15 cellular contexts compared by ENCODE assay signal in genomic region chr14:104360522-104360921, GRCh38.
"Had no signal": no experiment of that assay in that cellular context is flagged by ENCODE, and none has a peak within 500 bp of the region (broad histone marks: within the 10 kb centered on the region; RNA-seq: fewer than 3 reads in every experiment).

No MANE protein-coding gene starts in this region.

- H3K4me3 Mint-ChIP-seq: activated CD4-positive, alpha-beta T cell treated with anti-CD3 and anti-CD28 coated beads, Interleukin-2, amount 10 ng/mL, durations not matched to agents 24 days and 14 days; activated naive CD8-positive, alpha-beta T cell treated with anti-CD3 and anti-CD28 coated beads, Interleukin-2, amount 50 U/mL, for 24 hours; nephron progenitor cell; stimulated activated naive CD8-positive, alpha-beta T cell treated with anti-CD3 and anti-CD28 coated beads, Interleukin-15, amount 100 ng/mL, for 72 hours; T-helper 2 cell treated with Interferon-gamma antibody and Interleukin-4, amounts not matched to agents 5 μg/mL and 100 μg/mL, for 36 hours had no signal

- ATAC-seq: activated naive CD8-positive, alpha-beta T cell treated with anti-CD3 and anti-CD28 coated beads, Interleukin-2, amount 50 U/mL, for 24 hours; gastroesophageal sphincter; left lobe of liver; sciatic nerve; stimulated activated naive CD8-positive, alpha-beta T cell treated with anti-CD3 and anti-CD28 coated beads, Interleukin-15, amount 100 ng/mL, for 72 hours had no signal

- H3K27ac ChIP-seq: dorsolateral prefrontal cortex, gastroesophageal sphincter, SJSA1, spleen, thoracic aorta had no signal

- H3K36me3 ChIP-seq: gastroesophageal sphincter, SJSA1, spleen, thoracic aorta had no signal

- H3K27me3 ChIP-seq: SJSA1 had no signal

- DNase-seq: activated CD4-positive, alpha-beta T cell treated with anti-CD3 and anti-CD28 coated beads, Interleukin-2, amount 10 ng/mL, durations not matched to agents 24 days and 14 days; activated CD4-positive, CD25-positive, alpha-beta regulatory T cell; activated naive CD8-positive, alpha-beta T cell treated with anti-CD3 and anti-CD28 coated beads, Interleukin-2, amount 50 U/mL, for 24 hours; erythroblast; mesendoderm; nephron progenitor cell; stimulated activated naive CD8-positive, alpha-beta T cell treated with anti-CD3 and anti-CD28 coated beads, Interleukin-15, amount 100 ng/mL, for 72 hours had no signal

- H3K27me3 Mint-ChIP-seq: activated CD4-positive, alpha-beta T cell treated with anti-CD3 and anti-CD28 coated beads, Interleukin-2, amount 10 ng/mL, durations not matched to agents 24 days and 14 days; activated naive CD8-positive, alpha-beta T cell treated with anti-CD3 and anti-CD28 coated beads, Interleukin-2, amount 50 U/mL, for 24 hours; stimulated activated naive CD8-positive, alpha-beta T cell treated with anti-CD3 and anti-CD28 coated beads, Interleukin-15, amount 100 ng/mL, for 72 hours had no signal

- H3K27ac Mint-ChIP-seq: activated CD4-positive, alpha-beta T cell treated with anti-CD3 and anti-CD28 coated beads, Interleukin-2, amount 10 ng/mL, durations not matched to agents 24 days and 14 days; activated naive CD8-positive, alpha-beta T cell treated with anti-CD3 and anti-CD28 coated beads, Interleukin-2, amount 50 U/mL, for 24 hours; nephron progenitor cell; T-helper 2 cell treated with Interferon-gamma antibody and Interleukin-4, amounts not matched to agents 5 μg/mL and 100 μg/mL, for 36 hours had no signal

- H3K4me3 ChIP-seq: dorsolateral prefrontal cortex, gastroesophageal sphincter, SJSA1, spleen, thoracic aorta had no signal

- H3K9me3 ChIP-seq: SJSA1, spleen, thoracic aorta had no signal

- H3K9me3 Mint-ChIP-seq: activated CD4-positive, alpha-beta T cell treated with anti-CD3 and anti-CD28 coated beads, Interleukin-2, amount 10 ng/mL, durations not matched to agents 24 days and 14 days; activated naive CD8-positive, alpha-beta T cell treated with anti-CD3 and anti-CD28 coated beads, Interleukin-2, amount 50 U/mL, for 24 hours; stimulated activated naive CD8-positive, alpha-beta T cell treated with anti-CD3 and anti-CD28 coated beads, Interleukin-15, amount 100 ng/mL, for 72 hours; T-helper 2 cell treated with Interferon-gamma antibody and Interleukin-4, amounts not matched to agents 5 μg/mL and 100 μg/mL, for 36 hours had no signal

- H3K4me1 ChIP-seq: gastroesophageal sphincter, SJSA1 had no signal

- H3K4me1 Mint-ChIP-seq: activated CD4-positive, alpha-beta T cell treated with anti-CD3 and anti-CD28 coated beads, Interleukin-2, amount 10 ng/mL, durations not matched to agents 24 days and 14 days; activated naive CD8-positive, alpha-beta T cell treated with anti-CD3 and anti-CD28 coated beads, Interleukin-2, amount 50 U/mL, for 24 hours; nephron progenitor cell; stimulated activated naive CD8-positive, alpha-beta T cell treated with anti-CD3 and anti-CD28 coated beads, Interleukin-15, amount 100 ng/mL, for 72 hours had no signal
